ENCODE assay signal across 8 cellular contexts in the genomic region with DNA sequence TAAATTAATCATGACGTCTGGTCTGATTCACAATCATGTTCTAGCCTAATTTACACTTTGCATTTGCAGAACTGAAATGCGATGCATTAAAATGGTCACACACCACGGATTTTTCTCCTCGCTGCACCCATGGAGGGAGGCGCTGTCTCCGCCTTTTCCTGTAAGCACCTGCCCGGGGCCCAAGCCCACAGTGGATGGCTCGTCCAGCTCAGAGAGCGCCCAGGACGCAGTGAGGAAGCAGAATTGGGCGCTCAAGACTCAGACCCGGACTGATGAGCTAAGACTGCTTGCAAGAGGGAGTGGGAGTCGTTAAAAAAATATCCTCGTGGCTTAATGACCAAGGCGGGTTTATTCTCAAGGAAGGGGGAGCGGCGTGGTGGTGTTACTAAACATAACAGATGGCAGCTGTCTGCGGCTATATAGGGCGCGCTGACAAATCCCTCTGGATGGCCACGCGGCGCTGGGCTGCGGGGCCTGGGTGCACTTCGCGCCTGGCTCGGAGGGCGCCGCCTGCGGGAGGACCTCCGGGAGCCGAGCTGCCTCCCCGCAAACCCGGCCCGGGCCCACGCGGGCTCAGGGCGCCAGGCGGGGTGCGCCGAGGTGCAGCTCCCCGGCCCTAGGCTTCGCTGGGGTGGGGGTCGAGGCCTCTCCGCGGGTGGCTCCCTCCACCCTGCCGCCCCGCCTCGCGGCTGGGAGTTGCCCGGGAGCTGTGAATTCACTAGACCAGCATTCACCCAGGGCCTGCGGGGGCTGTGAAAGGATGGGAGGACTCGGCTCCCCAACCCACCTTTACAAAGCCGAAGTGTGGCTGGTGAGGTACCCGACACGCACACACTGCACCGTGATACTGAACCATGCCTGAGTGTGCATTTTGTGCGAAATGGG.
DNase-seq lines count a peak whose midpoint lies in the region; ATAC-seq, FAIRE-seq and TF ChIP-seq lines count a peak whose summit lies in the region.

No MANE protein-coding gene starts in this region.

- H3K4me3 ChIP-seq in liver (ENCODE audit: low read depth in 1 of 3, low read length in 3 of 3) (peak overlapping the region; percentile 23 to 27 (median 24)), HepG2 (replicated peaks in 1 of 3; ENCODE audit: insufficient read depth in 1 of 3, low read depth in 2 of 3, low read length in 3 of 3) (no peak overlapping the region), heart right ventricle (peak overlapping the region in 9 of 10 donors; percentile 3 to 40 (median 33)), sigmoid colon (peak overlapping the region in 3 of 4 donors; percentile 22 to 42 (median 42))

- H3K4me1 ChIP-seq in liver (ENCODE audit: control insufficient read depth in 4 of 4, insufficient read depth in 4 of 4, low read length in 3 of 4) (peaks cover 0 to 13% (median 7%) of the 10 kb centered on the region in 4 donors), HepG2 (ENCODE audit: insufficient read depth, low read length) (0 out of 2 replicates have a peak, but pooled peaks cover 8% of the 10 kb centered on the region), heart right ventricle (peaks cover 3 to 22% (median 9%) of the 10 kb centered on the region in 9 donors), sigmoid colon (peaks cover 0 to 16% (median 7%) of the 10 kb centered on the region in 4 donors)

- no peaks in the 10 kb centered on the region for H3K27me3 ChIP-seq in liver (ENCODE audit: control insufficient read depth in 4 of 4, insufficient read depth in 4 of 4, low read length in 3 of 4)
- H3K27me3 ChIP-seq in HepG2 (ENCODE audit: control insufficient read depth in 1 of 2, insufficient read depth in 2 of 2, low read length in 2 of 2), result peaks cover 0 to 3% of the 10 kb centered on the region in 2 experiments; a peak in 1 of 5 replicates
- H3K27me3 ChIP-seq in heart right ventricle, result peaks cover 0 to 36% (median 18%) of the 10 kb centered on the region in 7 donors
- peaks cover 3 to 13% (median 4%) of the 10 kb centered on the region in 3 donors for H3K27me3 ChIP-seq in sigmoid colon

- no peaks in the 10 kb centered on the region for H3K79me2 ChIP-seq in HepG2 (ENCODE audit: insufficient read depth, low read length)

- H3K9ac ChIP-seq in liver (ENCODE audit: low read depth in 1 of 2, low read length in 2 of 2), result no peak overlapping the region
- H3K9ac ChIP-seq in HepG2 (ENCODE audit: insufficient read depth, low read depth, low read length), result no peak overlapping the region

- WGBS in liver, result 12% methylated on average over 58 of the region's 58 CpGs
- 67% methylated on average over 43 of the region's 58 CpGs for WGBS in HepG2 (ENCODE audit: low lambda C conversion rate)
- WGBS in heart right ventricle, 2 donors, result 8 to 9% methylated on average over 58 of the region's 58 CpGs
- WGBS in sigmoid colon, 2 donors, result 6% methylated on average over 58 of the region's 58 CpGs

- intact Hi-C loops in HepG2 (cut with micrococcal nuclease; ENCODE audit: unreplicated experiment), result no loop called here
- intact Hi-C loops in heart right ventricle (cut with DNase I), result loop anchor here in 5 of 10 donors (5.0 to 10.0 kb wide), 3 partner anchors 113 to 133 kb away; no protein-coding TSS in a partner anchor
- intact Hi-C loops in sigmoid colon (cut with DNase I), result no loop called here

- CTCF ChIA-PET in HepG2 (lab: Yijun Ruan, JAX; ENCODE audit: low intra/inter-chr PET ratio, low total read pairs), result no interaction called here

- no peak for TF ChIP-seq EP300 in HepG2 (IDR thresholded peaks at IDR 0.05; ENCODE audit: low read depth in 2 of 2, low read length in 2 of 2)
- TF ChIP-seq EP300 in HepG2 (CRISPR knock-in tag; IDR thresholded peaks at IDR 0.05; ENCODE audit: borderline replicate concordance), result no peak
- TF ChIP-seq EP300 in sigmoid colon (IDR thresholded peaks at IDR 0.05), result no peak

- no peak for ATAC-seq in HepG2
- ATAC-seq in HG02973 (IDR thresholded peaks at IDR 0.05; ENCODE audit: unreplicated experiment), result peak; percentile 43
- ATAC-seq in heart right ventricle, result peak; percentile 50 to 84 (median 70)

- TF ChIP-seq RAD21 in liver (IDR thresholded peaks at IDR 0.05) (peak in 1 of 2 donors; percentile 13), HepG2 (CRISPR knock-in tag; IDR thresholded peaks at IDR 0.05) (no peak)

- no peak overlapping the region for H2AFZ ChIP-seq in HepG2 (ENCODE audit: low read length)

- no peak overlapping the region for H3K4me2 ChIP-seq in HepG2 (ENCODE audit: low read depth, low read length)

- DNase-seq in HepG2 (ENCODE audit: low spot score) (no peak), NCI-H510A (lab: John Stamatoyannopoulos, UW) (peak; percentile 18), activated T-helper 1 cell treated with Interleukin-2 at 50 U/mL for 16 hours (ENCODE audit: low read depth) (peak; percentile 7), heart right ventricle (peak; percentile 11 to 23), sigmoid colon (no peak), T1000 (lab: John Stamatoyannopoulos, UW) (no peak)

- TF ChIP-seq POLR2A in HepG2 (IDR thresholded peaks at IDR 0.05; ENCODE audit: insufficient read depth in 1 of 2, low read depth in 2 of 2, low read length in 2 of 2) (no peak), sigmoid colon (IDR thresholded peaks at IDR 0.05) (no peak)

- in situ Hi-C loops in HepG2 (cut with HindIII; ENCODE audit: extremely low pct_ligation_motif_present, low pct_unique_long_range_greater_than_20kb), result no loop called here

- POLR2A ChIA-PET in HepG2 (lab: Yijun Ruan, JAX), result no interaction called here

- H3K9me3 ChIP-seq in liver (ENCODE audit: control insufficient read depth in 4 of 4, low read length in 3 of 4) (no peaks in the 10 kb centered on the region), HepG2 (ENCODE audit: low read length) (no peaks in the 10 kb centered on the region), heart right ventricle (no peaks in the 10 kb centered on the region), sigmoid colon (no peaks in the 10 kb centered on the region)

- H3K36me3 ChIP-seq in liver (ENCODE audit: control insufficient read depth in 4 of 4, insufficient read depth in 3 of 4, low read depth in 1 of 4, low read length in 3 of 4) (no peaks in the 10 kb centered on the region), HepG2 (replicated peaks in 1 of 2; ENCODE audit: control insufficient read depth in 1 of 2, insufficient read depth in 2 of 2, low read length in 2 of 2) (no peaks in the 10 kb centered on the region), heart right ventricle (no peaks in the 10 kb centered on the region), sigmoid colon (no peaks in the 10 kb centered on the region)

- TF ChIP-seq CTCF in liver (IDR thresholded peaks at IDR 0.05; ENCODE audit: low read depth, low read length, missing input control) (no peak), HepG2 (CRISPR knock-in tag; IDR thresholded peaks at IDR 0.05) (no peak), heart right ventricle (IDR thresholded peaks at IDR 0.05) (peak in 3 of 9 donors; percentile 27 to 37 (median 35)), sigmoid colon (IDR thresholded peaks at IDR 0.05) (no peak)

- no peak for FAIRE-seq in HepG2 (lab: Jason Lieb, UNC)

- no TSS peak for BruUV-seq in HepG2 (replicated peaks; lab: Mats Ljungman, UMichigan)

- H3K27ac ChIP-seq in liver (ENCODE audit: low read depth in 1 of 2, low read length in 2 of 2), result no peak overlapping the region
- H3K27ac ChIP-seq in HepG2 (ENCODE audit: extremely low read length, insufficient read depth, low read length), result no peak overlapping the region
- no peak overlapping the region for H3K27ac ChIP-seq in heart right ventricle
- no peak overlapping the region for H3K27ac ChIP-seq in sigmoid colon

- H4K20me1 ChIP-seq in HepG2 (ENCODE audit: insufficient read depth, low read length), result no peaks in the 10 kb centered on the region

TF ChIP-seq in liver, 16 proteins besides CTCF, POLR2A, EP300 and RAD21:
- no peak for TF ChIP-seq JUND (IDR thresholded peaks at IDR 0.05)
- TF ChIP-seq YY1 (IDR thresholded peaks at IDR 0.05), result peak; percentile 30

TF ChIP-seq in HepG2, 621 proteins besides CTCF, POLR2A, EP300 and RAD21:
- no peak for TF ChIP-seq AGO1 (IDR thresholded peaks at IDR 0.05; ENCODE audit: low read depth, low read length, poor library complexity, severe bottlenecking)
- TF ChIP-seq ZZZ3 (CRISPR knock-in tag; IDR thresholded peaks at IDR 0.05; ENCODE audit: borderline replicate concordance), result no peak
- no peak for TF ChIP-seq POLR2AphosphoS2 (IDR thresholded peaks at IDR 0.05; ENCODE audit: low read depth, low read length)
- TF ChIP-seq ZNF510 (CRISPR knock-in tag; IDR thresholded peaks at IDR 0.05; ENCODE audit: low read depth), result no peak
- no peak for TF ChIP-seq TMF1 (CRISPR knock-in tag; IDR thresholded peaks at IDR 0.05; ENCODE audit: low read depth)
- TF ChIP-seq, protein P1, sequence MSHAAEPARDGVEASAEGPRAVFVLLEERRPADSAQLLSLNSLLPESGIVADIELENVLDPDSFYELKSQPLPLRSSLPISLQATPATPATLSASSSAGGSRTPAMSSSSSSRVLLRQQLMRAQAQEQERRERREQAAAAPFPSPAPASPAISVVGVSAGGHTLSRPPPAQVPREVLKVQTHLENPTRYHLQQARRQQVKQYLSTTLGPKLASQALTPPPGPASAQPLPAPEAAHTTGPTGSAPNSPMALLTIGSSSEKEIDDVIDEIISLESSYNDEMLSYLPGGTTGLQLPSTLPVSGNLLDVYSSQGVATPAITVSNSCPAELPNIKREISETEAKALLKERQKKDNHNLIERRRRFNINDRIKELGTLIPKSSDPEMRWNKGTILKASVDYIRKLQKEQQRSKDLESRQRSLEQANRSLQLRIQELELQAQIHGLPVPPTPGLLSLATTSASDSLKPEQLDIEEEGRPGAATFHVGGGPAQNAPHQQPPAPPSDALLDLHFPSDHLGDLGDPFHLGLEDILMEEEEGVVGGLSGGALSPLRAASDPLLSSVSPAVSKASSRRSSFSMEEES (CRISPR knock-in tag; IDR thresholded peaks at IDR 0.05), result no peak
- TF ChIP-seq ISL2 (CRISPR knock-in tag; IDR thresholded peaks at IDR 0.05), result no peak
- no peak for TF ChIP-seq ZC3H4 (CRISPR knock-in tag; IDR thresholded peaks at IDR 0.05; ENCODE audit: borderline replicate concordance)
- no peak for TF ChIP-seq RORA (CRISPR knock-in tag; IDR thresholded peaks at IDR 0.05)

Comparison
In these comparisons a context has a peak if more than half of its experiments do, and no peak if none do; other contexts are left out.
1. H3K4me3 ChIP-seq: peak in liver (3 of 3), heart right ventricle (9 of 10) and sigmoid colon (3 of 4); none in HepG2 (0 of 3).
2. DNase-seq: peak in NCI-H510A (single experiment), activated T-helper 1 cell treated with Interleukin-2 at 50 U/mL for 16 hours (single experiment) and heart right ventricle (2 of 2); none in HepG2 (single experiment), sigmoid colon (single experiment) and T1000 (single experiment).